1 cellular context compared by ENCODE assay signal in the genomic region with DNA sequence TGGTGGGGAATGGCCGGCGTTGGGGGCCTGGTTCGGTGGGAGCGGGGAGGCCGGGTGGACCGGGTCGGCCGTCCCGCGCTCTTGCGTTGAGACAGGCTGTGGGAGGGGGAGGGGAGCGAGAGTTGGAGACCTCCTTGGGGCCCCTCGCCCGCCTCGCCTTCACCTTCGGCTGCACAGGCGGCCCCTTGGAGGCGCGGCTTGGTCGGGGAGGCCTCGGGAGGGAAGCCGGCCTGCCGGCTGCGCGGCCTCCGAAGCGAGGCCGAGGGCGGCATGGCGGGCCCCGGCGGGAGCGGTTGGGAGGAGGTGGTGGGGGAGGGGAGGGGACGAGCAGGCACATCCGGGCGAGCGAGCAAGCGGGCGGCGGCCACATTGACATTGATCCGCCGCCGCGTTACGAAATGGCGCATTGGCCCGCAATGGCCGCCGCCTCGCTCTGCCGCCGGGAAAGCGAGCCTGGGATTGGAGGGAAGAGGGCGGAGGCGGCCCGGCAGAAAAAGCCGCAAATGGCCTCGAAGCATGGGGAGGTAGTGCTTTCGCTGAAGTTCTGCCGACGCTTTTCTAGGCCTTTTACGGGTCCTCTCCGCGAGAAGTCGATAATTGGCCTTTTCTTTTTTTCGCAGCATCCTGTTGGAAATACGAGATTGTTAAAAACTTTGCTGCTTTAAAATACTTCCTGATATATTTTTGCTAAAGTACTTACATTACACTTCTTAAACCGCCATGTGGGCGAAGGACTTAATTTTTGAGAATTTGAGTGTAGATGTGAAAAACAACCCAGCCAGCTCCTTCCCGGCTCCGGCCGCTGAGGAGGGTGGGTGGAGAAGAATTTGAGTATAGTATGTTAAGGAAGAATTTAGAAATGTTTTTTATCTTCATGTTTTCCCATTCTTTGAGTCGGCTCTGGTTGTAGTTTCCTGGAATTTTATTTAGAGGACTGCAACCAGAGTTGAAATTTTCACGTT.
TF ChIP-seq lines count a peak whose summit lies in the region.

No MANE protein-coding gene starts in this region.

TF ChIP-seq in HepG2, 621 proteins besides CTCF, POLR2A, EP300 and RAD21 (continued from another document and continues in another):
- TF ChIP-seq, protein P1, sequence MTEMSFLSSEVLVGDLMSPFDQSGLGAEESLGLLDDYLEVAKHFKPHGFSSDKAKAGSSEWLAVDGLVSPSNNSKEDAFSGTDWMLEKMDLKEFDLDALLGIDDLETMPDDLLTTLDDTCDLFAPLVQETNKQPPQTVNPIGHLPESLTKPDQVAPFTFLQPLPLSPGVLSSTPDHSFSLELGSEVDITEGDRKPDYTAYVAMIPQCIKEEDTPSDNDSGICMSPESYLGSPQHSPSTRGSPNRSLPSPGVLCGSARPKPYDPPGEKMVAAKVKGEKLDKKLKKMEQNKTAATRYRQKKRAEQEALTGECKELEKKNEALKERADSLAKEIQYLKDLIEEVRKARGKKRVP (CRISPR knock-in tag; IDR thresholded peaks at IDR 0.05), result peak; percentile 9 to 75; a peak in 1 of 4 replicates
- peak; percentile 89 for TF ChIP-seq SSRP1 (CRISPR knock-in tag; IDR thresholded peaks at IDR 0.05)
- no peak for TF ChIP-seq ZNF3 (CRISPR knock-in tag; IDR thresholded peaks at IDR 0.05)
- TF ChIP-seq AGO2 (optimal IDR thresholded peaks at IDR 0.05; ENCODE audit: low read depth, low read length), result peak; percentile 99
- peak; percentile 19; the same call in 1 of the 2 replicates for TF ChIP-seq SMAD1 (CRISPR knock-in tag; IDR thresholded peaks at IDR 0.05; ENCODE audit: borderline replicate concordance, low read depth)
- no peak for TF ChIP-seq SOX6 (IDR thresholded peaks at IDR 0.05)
- TF ChIP-seq SOX6 (CRISPR knock-in tag; IDR thresholded peaks at IDR 0.05), result peak; percentile 43; the same call in 1 of the 2 replicates
- no peak for TF ChIP-seq ATAD3A (CRISPR knock-in tag; IDR thresholded peaks at IDR 0.05)
- TF ChIP-seq, protein P2, sequence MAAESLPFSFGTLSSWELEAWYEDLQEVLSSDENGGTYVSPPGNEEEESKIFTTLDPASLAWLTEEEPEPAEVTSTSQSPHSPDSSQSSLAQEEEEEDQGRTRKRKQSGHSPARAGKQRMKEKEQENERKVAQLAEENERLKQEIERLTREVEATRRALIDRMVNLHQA (CRISPR knock-in tag; IDR thresholded peaks at IDR 0.05), result no peak
- peak; percentile 87 for TF ChIP-seq ETV6 (CRISPR knock-in tag; conservative IDR thresholded peaks at IDR 0.05)
- TF ChIP-seq ZNF781 (CRISPR knock-in tag; IDR thresholded peaks at IDR 0.05; ENCODE audit: borderline replicate concordance, not compliant biosample characterization), result peak; percentile 75
- TF ChIP-seq ZNF674 (CRISPR knock-in tag; IDR thresholded peaks at IDR 0.05; ENCODE audit: low read depth), result no peak
- TF ChIP-seq NFE2L1 (CRISPR knock-in tag; IDR thresholded peaks at IDR 0.05; ENCODE audit: borderline replicate concordance), result no peak
- peak; percentile 82; the same call in 1 of the 2 replicates for TF ChIP-seq ZNF296 (CRISPR knock-in tag; conservative IDR thresholded peaks at IDR 0.05)
- no peak for TF ChIP-seq ZNF207 (IDR thresholded peaks at IDR 0.05; ENCODE audit: borderline replicate concordance)
- TF ChIP-seq, protein P3, sequence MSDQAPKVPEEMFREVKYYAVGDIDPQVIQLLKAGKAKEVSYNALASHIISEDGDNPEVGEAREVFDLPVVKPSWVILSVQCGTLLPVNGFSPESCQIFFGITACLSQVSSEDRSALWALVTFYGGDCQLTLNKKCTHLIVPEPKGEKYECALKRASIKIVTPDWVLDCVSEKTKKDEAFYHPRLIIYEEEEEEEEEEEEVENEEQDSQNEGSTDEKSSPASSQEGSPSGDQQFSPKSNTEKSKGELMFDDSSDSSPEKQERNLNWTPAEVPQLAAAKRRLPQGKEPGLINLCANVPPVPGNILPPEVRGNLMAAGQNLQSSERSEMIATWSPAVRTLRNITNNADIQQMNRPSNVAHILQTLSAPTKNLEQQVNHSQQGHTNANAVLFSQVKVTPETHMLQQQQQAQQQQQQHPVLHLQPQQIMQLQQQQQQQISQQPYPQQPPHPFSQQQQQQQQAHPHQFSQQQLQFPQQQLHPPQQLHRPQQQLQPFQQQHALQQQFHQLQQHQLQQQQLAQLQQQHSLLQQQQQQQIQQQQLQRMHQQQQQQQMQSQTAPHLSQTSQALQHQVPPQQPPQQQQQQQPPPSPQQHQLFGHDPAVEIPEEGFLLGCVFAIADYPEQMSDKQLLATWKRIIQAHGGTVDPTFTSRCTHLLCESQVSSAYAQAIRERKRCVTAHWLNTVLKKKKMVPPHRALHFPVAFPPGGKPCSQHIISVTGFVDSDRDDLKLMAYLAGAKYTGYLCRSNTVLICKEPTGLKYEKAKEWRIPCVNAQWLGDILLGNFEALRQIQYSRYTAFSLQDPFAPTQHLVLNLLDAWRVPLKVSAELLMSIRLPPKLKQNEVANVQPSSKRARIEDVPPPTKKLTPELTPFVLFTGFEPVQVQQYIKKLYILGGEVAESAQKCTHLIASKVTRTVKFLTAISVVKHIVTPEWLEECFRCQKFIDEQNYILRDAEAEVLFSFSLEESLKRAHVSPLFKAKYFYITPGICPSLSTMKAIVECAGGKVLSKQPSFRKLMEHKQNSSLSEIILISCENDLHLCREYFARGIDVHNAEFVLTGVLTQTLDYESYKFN (CRISPR knock-in tag; conservative IDR thresholded peaks at IDR 0.05), result peak; percentile 63
- TF ChIP-seq, protein P4, sequence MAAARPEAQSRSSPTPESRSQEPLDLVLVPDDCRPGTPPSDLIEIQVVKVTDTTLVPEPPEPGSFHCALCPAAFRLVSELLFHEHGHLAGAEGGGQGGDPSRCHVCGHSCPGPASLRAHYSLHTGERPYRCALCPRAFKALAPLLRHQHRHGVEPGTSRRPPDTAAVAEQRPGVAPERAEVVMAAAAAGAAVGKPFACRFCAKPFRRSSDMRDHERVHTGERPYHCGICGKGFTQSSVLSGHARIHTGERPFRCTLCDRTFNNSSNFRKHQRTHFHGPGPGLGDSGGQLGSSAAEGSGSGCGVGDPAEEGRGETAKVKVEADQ (CRISPR knock-in tag; IDR thresholded peaks at IDR 0.05; ENCODE audit: borderline replicate concordance), result no peak; the same call in 1 of the 2 replicates
- TF ChIP-seq, protein P5, sequence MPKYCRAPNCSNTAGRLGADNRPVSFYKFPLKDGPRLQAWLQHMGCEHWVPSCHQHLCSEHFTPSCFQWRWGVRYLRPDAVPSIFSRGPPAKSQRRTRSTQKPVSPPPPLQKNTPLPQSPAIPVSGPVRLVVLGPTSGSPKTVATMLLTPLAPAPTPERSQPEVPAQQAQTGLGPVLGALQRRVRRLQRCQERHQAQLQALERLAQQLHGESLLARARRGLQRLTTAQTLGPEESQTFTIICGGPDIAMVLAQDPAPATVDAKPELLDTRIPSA (CRISPR knock-in tag; IDR thresholded peaks at IDR 0.05; ENCODE audit: borderline replicate concordance), result no peak
- peak; percentile 91; the same call in 1 of the 2 replicates for TF ChIP-seq ERF (CRISPR knock-in tag; IDR thresholded peaks at IDR 0.05)
- TF ChIP-seq MXD4 (CRISPR knock-in tag; IDR thresholded peaks at IDR 0.05), result peak; percentile 87
- TF ChIP-seq, protein P6, sequence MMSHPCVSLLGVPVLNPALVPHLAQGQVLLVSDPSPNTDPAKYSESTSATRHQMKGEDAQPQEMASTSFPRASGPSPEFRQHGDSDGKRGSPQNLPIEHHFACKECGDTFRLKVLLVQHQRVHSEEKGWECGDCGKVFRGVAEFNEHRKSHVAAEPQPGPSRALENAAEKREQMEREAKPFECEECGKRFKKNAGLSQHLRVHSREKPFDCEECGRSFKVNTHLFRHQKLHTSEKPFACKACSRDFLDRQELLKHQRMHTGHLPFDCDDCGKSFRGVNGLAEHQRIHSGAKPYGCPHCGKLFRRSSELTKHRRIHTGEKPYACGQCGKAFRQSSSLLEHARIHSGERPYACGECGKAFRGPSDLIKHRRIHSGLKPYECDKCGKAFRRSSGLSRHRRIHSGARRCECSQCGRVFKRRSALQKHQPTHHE (CRISPR knock-in tag; IDR thresholded peaks at IDR 0.05; ENCODE audit: borderline replicate concordance), result no peak; the same call in 1 of the 2 replicates
- TF ChIP-seq, protein P7, sequence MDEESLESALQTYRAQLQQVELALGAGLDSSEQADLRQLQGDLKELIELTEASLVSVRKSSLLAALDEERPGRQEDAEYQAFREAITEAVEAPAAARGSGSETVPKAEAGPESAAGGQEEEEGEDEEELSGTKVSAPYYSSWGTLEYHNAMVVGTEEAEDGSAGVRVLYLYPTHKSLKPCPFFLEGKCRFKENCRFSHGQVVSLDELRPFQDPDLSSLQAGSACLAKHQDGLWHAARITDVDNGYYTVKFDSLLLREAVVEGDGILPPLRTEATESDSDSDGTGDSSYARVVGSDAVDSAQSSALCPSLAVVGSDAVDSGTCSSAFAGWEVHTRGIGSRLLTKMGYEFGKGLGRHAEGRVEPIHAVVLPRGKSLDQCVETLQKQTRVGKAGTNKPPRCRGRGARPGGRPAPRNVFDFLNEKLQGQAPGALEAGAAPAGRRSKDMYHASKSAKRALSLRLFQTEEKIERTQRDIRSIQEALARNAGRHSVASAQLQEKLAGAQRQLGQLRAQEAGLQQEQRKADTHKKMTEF (CRISPR knock-in tag; IDR thresholded peaks at IDR 0.05), result peak; percentile 90; the same call in 1 of the 2 replicates
- TF ChIP-seq, protein P8, sequence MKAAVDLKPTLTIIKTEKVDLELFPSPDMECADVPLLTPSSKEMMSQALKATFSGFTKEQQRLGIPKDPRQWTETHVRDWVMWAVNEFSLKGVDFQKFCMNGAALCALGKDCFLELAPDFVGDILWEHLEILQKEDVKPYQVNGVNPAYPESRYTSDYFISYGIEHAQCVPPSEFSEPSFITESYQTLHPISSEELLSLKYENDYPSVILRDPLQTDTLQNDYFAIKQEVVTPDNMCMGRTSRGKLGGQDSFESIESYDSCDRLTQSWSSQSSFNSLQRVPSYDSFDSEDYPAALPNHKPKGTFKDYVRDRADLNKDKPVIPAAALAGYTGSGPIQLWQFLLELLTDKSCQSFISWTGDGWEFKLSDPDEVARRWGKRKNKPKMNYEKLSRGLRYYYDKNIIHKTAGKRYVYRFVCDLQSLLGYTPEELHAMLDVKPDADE (CRISPR knock-in tag; IDR thresholded peaks at IDR 0.05), result no peak
- TF ChIP-seq HOXA3 (CRISPR knock-in tag; IDR thresholded peaks at IDR 0.05), result peak; percentile 99
- TF ChIP-seq ZNF121 (CRISPR knock-in tag; IDR thresholded peaks at IDR 0.05), result no peak
- TF ChIP-seq GFI1 (CRISPR knock-in tag; IDR thresholded peaks at IDR 0.05; ENCODE audit: borderline replicate concordance), result no peak; the same call in none of the 2 replicates
- TF ChIP-seq SCMH1 (CRISPR knock-in tag; IDR thresholded peaks at IDR 0.05; ENCODE audit: borderline replicate concordance), result no peak
- TF ChIP-seq ZFP82 (CRISPR knock-in tag; IDR thresholded peaks at IDR 0.05; ENCODE audit: borderline replicate concordance), result no peak
- TF ChIP-seq ZNF235 (CRISPR knock-in tag; IDR thresholded peaks at IDR 0.05; ENCODE audit: borderline replicate concordance), result peak; percentile 76; the same call in 1 of the 2 replicates
- TF ChIP-seq HNF4A (CRISPR knock-in tag; IDR thresholded peaks at IDR 0.05), result peak; percentile 24; the same call in 1 of the 2 replicates
- TF ChIP-seq, protein P9, sequence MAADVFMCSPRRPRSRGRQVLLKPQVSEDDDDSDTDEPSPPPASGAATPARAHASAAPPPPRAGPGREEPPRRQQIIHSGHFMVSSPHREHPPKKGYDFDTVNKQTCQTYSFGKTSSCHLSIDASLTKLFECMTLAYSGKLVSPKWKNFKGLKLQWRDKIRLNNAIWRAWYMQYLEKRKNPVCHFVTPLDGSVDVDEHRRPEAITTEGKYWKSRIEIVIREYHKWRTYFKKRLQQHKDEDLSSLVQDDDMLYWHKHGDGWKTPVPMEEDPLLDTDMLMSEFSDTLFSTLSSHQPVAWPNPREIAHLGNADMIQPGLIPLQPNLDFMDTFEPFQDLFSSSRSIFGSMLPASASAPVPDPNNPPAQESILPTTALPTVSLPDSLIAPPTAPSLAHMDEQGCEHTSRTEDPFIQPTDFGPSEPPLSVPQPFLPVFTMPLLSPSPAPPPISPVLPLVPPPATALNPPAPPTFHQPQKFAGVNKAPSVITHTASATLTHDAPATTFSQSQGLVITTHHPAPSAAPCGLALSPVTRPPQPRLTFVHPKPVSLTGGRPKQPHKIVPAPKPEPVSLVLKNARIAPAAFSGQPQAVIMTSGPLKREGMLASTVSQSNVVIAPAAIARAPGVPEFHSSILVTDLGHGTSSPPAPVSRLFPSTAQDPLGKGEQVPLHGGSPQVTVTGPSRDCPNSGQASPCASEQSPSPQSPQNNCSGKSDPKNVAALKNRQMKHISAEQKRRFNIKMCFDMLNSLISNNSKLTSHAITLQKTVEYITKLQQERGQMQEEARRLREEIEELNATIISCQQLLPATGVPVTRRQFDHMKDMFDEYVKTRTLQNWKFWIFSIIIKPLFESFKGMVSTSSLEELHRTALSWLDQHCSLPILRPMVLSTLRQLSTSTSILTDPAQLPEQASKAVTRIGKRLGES (CRISPR knock-in tag; IDR thresholded peaks at IDR 0.05; ENCODE audit: borderline replicate concordance), result no peak
- peak; percentile 79; the same call in 1 of the 2 replicates for TF ChIP-seq NFKBIZ (CRISPR knock-in tag; IDR thresholded peaks at IDR 0.05)
- TF ChIP-seq HIVEP1 (CRISPR knock-in tag; IDR thresholded peaks at IDR 0.05), result no peak
- TF ChIP-seq PITX1 (CRISPR knock-in tag; IDR thresholded peaks at IDR 0.05), result peak; percentile 87
- TF ChIP-seq KAT7 (CRISPR knock-in tag; IDR thresholded peaks at IDR 0.05; ENCODE audit: borderline replicate concordance), result peak; percentile 90
- TF ChIP-seq, protein P10, sequence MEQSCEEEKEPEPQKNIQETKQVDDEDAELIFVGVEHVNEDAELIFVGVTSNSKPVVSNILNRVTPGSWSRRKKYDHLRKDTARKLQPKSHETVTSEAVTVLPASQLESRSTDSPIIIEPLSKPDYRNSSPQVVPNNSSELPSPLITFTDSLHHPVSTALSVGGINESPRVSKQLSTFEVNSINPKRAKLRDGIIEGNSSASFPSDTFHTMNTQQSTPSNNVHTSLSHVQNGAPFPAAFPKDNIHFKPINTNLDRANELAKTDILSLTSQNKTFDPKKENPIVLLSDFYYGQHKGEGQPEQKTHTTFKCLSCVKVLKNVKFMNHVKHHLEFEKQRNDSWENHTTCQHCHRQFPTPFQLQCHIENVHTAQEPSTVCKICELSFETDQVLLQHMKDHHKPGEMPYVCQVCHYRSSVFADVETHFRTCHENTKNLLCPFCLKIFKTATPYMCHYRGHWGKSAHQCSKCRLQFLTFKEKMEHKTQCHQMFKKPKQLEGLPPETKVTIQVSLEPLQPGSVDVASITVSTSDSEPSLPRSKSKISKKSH (CRISPR knock-in tag; IDR thresholded peaks at IDR 0.05; ENCODE audit: borderline replicate concordance), result no peak; the same call in none of the 2 replicates
- TF ChIP-seq ZNF282 (IDR thresholded peaks at IDR 0.05; ENCODE audit: partially characterized antibody), result no peak
- TF ChIP-seq HNRNPH1 (optimal IDR thresholded peaks at IDR 0.05; ENCODE audit: low read depth, low read length), result no peak
- TF ChIP-seq STAT5B (CRISPR knock-in tag; IDR thresholded peaks at IDR 0.05), result 0 out of 2 replicates have a peak, but pooled peaks have one; percentile 44
- peak; percentile 94 for TF ChIP-seq REL (CRISPR knock-in tag; conservative IDR thresholded peaks at IDR 0.05)
- TF ChIP-seq, protein P11, sequence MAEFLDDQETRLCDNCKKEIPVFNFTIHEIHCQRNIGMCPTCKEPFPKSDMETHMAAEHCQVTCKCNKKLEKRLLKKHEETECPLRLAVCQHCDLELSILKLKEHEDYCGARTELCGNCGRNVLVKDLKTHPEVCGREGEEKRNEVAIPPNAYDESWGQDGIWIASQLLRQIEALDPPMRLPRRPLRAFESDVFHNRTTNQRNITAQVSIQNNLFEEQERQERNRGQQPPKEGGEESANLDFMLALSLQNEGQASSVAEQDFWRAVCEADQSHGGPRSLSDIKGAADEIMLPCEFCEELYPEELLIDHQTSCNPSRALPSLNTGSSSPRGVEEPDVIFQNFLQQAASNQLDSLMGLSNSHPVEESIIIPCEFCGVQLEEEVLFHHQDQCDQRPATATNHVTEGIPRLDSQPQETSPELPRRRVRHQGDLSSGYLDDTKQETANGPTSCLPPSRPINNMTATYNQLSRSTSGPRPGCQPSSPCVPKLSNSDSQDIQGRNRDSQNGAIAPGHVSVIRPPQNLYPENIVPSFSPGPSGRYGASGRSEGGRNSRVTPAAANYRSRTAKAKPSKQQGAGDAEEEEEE (CRISPR knock-in tag; IDR thresholded peaks at IDR 0.05; ENCODE audit: borderline replicate concordance), result no peak
